Comparison of ENCODE assay signal across 16 cellular contexts in genomic region chr14:55816225-55816624, GRCh38.
DNase-seq lines count a peak whose midpoint lies in the region; ATAC-seq lines count a peak whose summit lies in the region.
"Had no signal": no experiment of that assay in that cellular context is flagged by ENCODE, and none has a peak within 500 bp of the region (broad histone marks: within the 10 kb centered on the region; RNA-seq: fewer than 3 reads in every experiment).

No MANE protein-coding gene starts in this region.

- no peaks in the 10 kb centered on the region for H3K9me3 ChIP-seq in GM23248 (ENCODE audit: low read depth)
- H3K9me3 ChIP-seq: Caco-2 had no signal

- CTCF ChIA-PET in activated CD4-positive, alpha-beta T cell treated with anti-CD3 and anti-CD28 coated beads for 36 hours (lab: Charles Lee) = no interaction called here

- POLR2A ChIA-PET in activated CD4-positive, alpha-beta T cell treated with anti-CD3 and anti-CD28 coated beads for 36 hours (lab: Charles Lee) = no interaction called here

- in situ Hi-C loops in GM23248 (cut with MboI) = no loop called here

- H3K9me3 Mint-ChIP-seq in activated CD4-positive, alpha-beta T cell treated with anti-CD3 and anti-CD28 coated beads for 36 hours (ENCODE audit: low read depth) = no peaks in the 10 kb centered on the region
- peaks cover 0 to 18% of the 10 kb centered on the region in 2 donors for H3K9me3 Mint-ChIP-seq in stimulated activated naive CD8-positive, alpha-beta T cell treated with anti-CD3 and anti-CD28 coated beads, Interleukin-15, amount 100 ng/mL, for 72 hours
- peaks cover 4% of the 10 kb centered on the region for H3K9me3 Mint-ChIP-seq in stimulated activated effector memory CD8-positive, alpha-beta T cell treated with anti-CD3 and anti-CD28 coated beads, Interleukin-12 subunit alpha, Interleukin-12 subunit beta, amount 100 ng/mL, for 72 hours
- H3K9me3 Mint-ChIP-seq: HFFc6 had no signal

- H3K9ac ChIP-seq in GM23248 = no peak overlapping the region
- H3K9ac ChIP-seq: BLaER1 had no signal

- no peaks in the 10 kb centered on the region for H3K9me2 ChIP-seq in GM23248 (ENCODE audit: insufficient read depth)

- H2AFZ ChIP-seq in GM23248 = no peak overlapping the region

- H3K36me3 ChIP-seq in GM23248 (ENCODE audit: low read depth) = no peaks in the 10 kb centered on the region
- H3K36me3 ChIP-seq: BLaER1, HAP-1 had no signal

- H3K4me3 ChIP-seq in GM23248 = no peak overlapping the region
- H3K4me3 ChIP-seq: BLaER1, HAP-1 had no signal

- peak; percentile 30 for ATAC-seq in activated CD4-positive, alpha-beta T cell treated with anti-CD3 and anti-CD28 coated beads for 36 hours
- peak; percentile 53 for ATAC-seq in stimulated activated naive CD8-positive, alpha-beta T cell treated with anti-CD3 and anti-CD28 coated beads, Interleukin-15, amount 100 ng/mL, for 72 hours
- no peak for ATAC-seq in stimulated activated naive CD8-positive, alpha-beta T cell treated with anti-CD3 and anti-CD28 coated beads, Interleukin-15, Interleukin-2, amounts not matched to agents 100 U/mL and 50 U/mL, for 24 hours
- peak; percentile 62 for ATAC-seq in stimulated activated effector memory CD8-positive, alpha-beta T cell treated with anti-CD3 and anti-CD28 coated beads, Interleukin-12 subunit alpha, Interleukin-12 subunit beta, amount 100 ng/mL, for 72 hours

- H3K4me1 Mint-ChIP-seq in activated CD4-positive, alpha-beta T cell treated with anti-CD3 and anti-CD28 coated beads for 36 hours = peaks cover 6% of the 10 kb centered on the region
- peaks cover 26% of the 10 kb centered on the region for H3K4me1 Mint-ChIP-seq in stimulated activated naive CD8-positive, alpha-beta T cell treated with anti-CD3 and anti-CD28 coated beads, Interleukin-15, amount 100 ng/mL, for 72 hours
- peaks cover 39% of the 10 kb centered on the region for H3K4me1 Mint-ChIP-seq in stimulated activated effector memory CD8-positive, alpha-beta T cell treated with anti-CD3 and anti-CD28 coated beads, Interleukin-12 subunit alpha, Interleukin-12 subunit beta, amount 100 ng/mL, for 72 hours
- H3K4me1 Mint-ChIP-seq: CD8-positive, alpha-beta memory T cell had no signal

- no peaks in the 10 kb centered on the region for H4K20me1 ChIP-seq in GM23248 (ENCODE audit: insufficient read depth)
- H4K20me1 ChIP-seq: BLaER1 had no signal

- no peaks in the 10 kb centered on the region for H3K27me3 ChIP-seq in GM23248 (replicated peaks; ENCODE audit: insufficient read depth)
- H3K27me3 ChIP-seq: BLaER1 had no signal

- no peak overlapping the region for H3K27ac Mint-ChIP-seq in activated CD4-positive, alpha-beta T cell treated with anti-CD3 and anti-CD28 coated beads for 36 hours
- no peak overlapping the region for H3K27ac Mint-ChIP-seq in stimulated activated naive CD8-positive, alpha-beta T cell treated with anti-CD3 and anti-CD28 coated beads, Interleukin-15, amount 100 ng/mL, for 72 hours
- H3K27ac Mint-ChIP-seq in stimulated activated effector memory CD8-positive, alpha-beta T cell treated with anti-CD3 and anti-CD28 coated beads, Interleukin-12 subunit alpha, Interleukin-12 subunit beta, amount 100 ng/mL, for 72 hours = no peak overlapping the region
- H3K27ac Mint-ChIP-seq: CD8-positive, alpha-beta memory T cell; HFFc6 had no signal

- H3K36me3 Mint-ChIP-seq in activated CD4-positive, alpha-beta T cell treated with anti-CD3 and anti-CD28 coated beads for 36 hours (ENCODE audit: low read depth) = no peaks in the 10 kb centered on the region
- H3K36me3 Mint-ChIP-seq in stimulated activated effector memory CD8-positive, alpha-beta T cell treated with anti-CD3 and anti-CD28 coated beads, Interleukin-12 subunit alpha, Interleukin-12 subunit beta, amount 100 ng/mL, for 72 hours = no peaks in the 10 kb centered on the region

- no peaks in the 10 kb centered on the region for H3K27me3 Mint-ChIP-seq in activated CD4-positive, alpha-beta T cell treated with anti-CD3 and anti-CD28 coated beads for 36 hours
- peaks cover 11% of the 10 kb centered on the region for H3K27me3 Mint-ChIP-seq in stimulated activated naive CD8-positive, alpha-beta T cell treated with anti-CD3 and anti-CD28 coated beads, Interleukin-15, amount 100 ng/mL, for 72 hours

- no peaks in the 10 kb centered on the region for H3F3A ChIP-seq in GM23248 (ENCODE audit: insufficient read depth)

- H3K27ac ChIP-seq in GM23248 = no peak overlapping the region
- H3K27ac ChIP-seq: BLaER1 had no signal

- no peak overlapping the region for H3K4me3 Mint-ChIP-seq in activated CD4-positive, alpha-beta T cell treated with anti-CD3 and anti-CD28 coated beads for 36 hours
- H3K4me3 Mint-ChIP-seq in stimulated activated naive CD8-positive, alpha-beta T cell treated with anti-CD3 and anti-CD28 coated beads, Interleukin-15, amount 100 ng/mL, for 72 hours = no peak overlapping the region
- no peak overlapping the region for H3K4me3 Mint-ChIP-seq in stimulated activated effector memory CD8-positive, alpha-beta T cell treated with anti-CD3 and anti-CD28 coated beads, Interleukin-12 subunit alpha, Interleukin-12 subunit beta, amount 100 ng/mL, for 72 hours
- H3K4me3 Mint-ChIP-seq: CD8-positive, alpha-beta memory T cell; HFFc6 had no signal

- DNase-seq in activated CD4-positive, alpha-beta T cell treated with anti-CD3 and anti-CD28 coated beads for 36 hours = no peak
- DNase-seq in activated CD4-positive, alpha-beta T cell treated with anti-CD3 and anti-CD28 coated beads, Interleukin-2, amount 50 U/mL, for 4 hours = no peak
- DNase-seq in stimulated activated naive CD8-positive, alpha-beta T cell treated with anti-CD3 and anti-CD28 coated beads, Interleukin-15, amount 100 ng/mL, for 72 hours = no peak
- DNase-seq in stimulated activated naive CD8-positive, alpha-beta T cell treated with anti-CD3 and anti-CD28 coated beads, Interleukin-15, Interleukin-2, amounts not matched to agents 100 U/mL and 50 U/mL, for 24 hours = no peak
- DNase-seq in UCSD-AML1 (lab: John Stamatoyannopoulos, UW; ENCODE audit: unreplicated experiment) = peak; percentile 23
- DNase-seq in stimulated activated effector memory CD8-positive, alpha-beta T cell treated with anti-CD3 and anti-CD28 coated beads, Interleukin-12 subunit alpha, Interleukin-12 subunit beta, amount 100 ng/mL, for 72 hours (ENCODE audit: low spot score in 2 of 2) = no peak
- DNase-seq in epidermal melanocyte (ENCODE audit: insufficient read length, low spot score) = no peak
- DNase-seq in GM23248 = no peak
- DNase-seq: 8988T; AML-193; Caco-2; CD8-positive, alpha-beta memory T cell; GOT3; HFFc6 had no signal

- no peak overlapping the region for H3K4me2 ChIP-seq in GM23248 (ENCODE audit: unreplicated experiment)
- H3K4me2 ChIP-seq: BLaER1 had no signal

- H3K4me1 ChIP-seq in GM23248 (ENCODE audit: insufficient read depth) = no peaks in the 10 kb centered on the region
- H3K4me1 ChIP-seq: BLaER1, Caco-2 had no signal

- H3K79me2 ChIP-seq in GM23248 (ENCODE audit: insufficient read depth) = no peaks in the 10 kb centered on the region

- intact Hi-C loops in activated CD4-positive, alpha-beta T cell treated with anti-CD3 and anti-CD28 coated beads for 36 hours (cut with DNase I, micrococcal nuclease) = no loop called here
